Comparison of ENCODE assay signal across 2 cellular contexts in the genomic region with DNA sequence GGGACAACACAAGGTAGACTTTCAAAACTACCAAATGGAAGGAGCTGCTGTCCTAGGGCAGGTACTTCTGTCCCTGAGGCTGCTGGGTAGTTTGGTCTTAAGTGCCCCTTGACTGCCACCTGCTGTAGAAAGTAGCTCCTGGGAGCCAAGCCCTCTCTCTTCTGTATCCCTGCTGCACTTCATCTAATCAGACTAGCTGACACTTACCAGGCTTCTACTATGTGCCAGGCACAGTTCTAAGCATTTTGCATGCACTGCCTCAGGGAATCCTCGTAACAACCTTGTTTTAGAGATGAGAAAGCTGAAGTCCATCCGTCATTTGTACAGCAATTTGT.
TF ChIP-seq lines count a peak whose summit lies in the region.

No MANE protein-coding gene starts in this region.

TF ChIP-seq in HEK293, 187 proteins besides CTCF, POLR2A, EP300 and RAD21:
- TF ChIP-seq ZNF169 (tag by site-specific recombination; IDR thresholded peaks at IDR 0.05): no peak
- TF ChIP-seq, protein P1, sequence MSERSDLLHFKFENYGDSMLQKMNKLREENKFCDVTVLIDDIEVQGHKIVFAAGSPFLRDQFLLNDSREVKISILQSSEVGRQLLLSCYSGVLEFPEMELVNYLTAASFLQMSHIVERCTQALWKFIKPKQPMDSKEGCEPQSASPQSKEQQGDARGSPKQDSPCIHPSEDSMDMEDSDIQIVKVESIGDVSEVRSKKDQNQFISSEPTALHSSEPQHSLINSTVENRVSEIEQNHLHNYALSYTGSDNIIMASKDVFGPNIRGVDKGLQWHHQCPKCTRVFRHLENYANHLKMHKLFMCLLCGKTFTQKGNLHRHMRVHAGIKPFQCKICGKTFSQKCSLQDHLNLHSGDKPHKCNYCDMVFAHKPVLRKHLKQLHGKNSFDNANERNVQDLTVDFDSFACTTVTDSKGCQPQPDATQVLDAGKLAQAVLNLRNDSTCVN (tag by site-specific recombination; optimal IDR thresholded peaks at IDR 0.05): no peak
- TF ChIP-seq, protein P2, sequence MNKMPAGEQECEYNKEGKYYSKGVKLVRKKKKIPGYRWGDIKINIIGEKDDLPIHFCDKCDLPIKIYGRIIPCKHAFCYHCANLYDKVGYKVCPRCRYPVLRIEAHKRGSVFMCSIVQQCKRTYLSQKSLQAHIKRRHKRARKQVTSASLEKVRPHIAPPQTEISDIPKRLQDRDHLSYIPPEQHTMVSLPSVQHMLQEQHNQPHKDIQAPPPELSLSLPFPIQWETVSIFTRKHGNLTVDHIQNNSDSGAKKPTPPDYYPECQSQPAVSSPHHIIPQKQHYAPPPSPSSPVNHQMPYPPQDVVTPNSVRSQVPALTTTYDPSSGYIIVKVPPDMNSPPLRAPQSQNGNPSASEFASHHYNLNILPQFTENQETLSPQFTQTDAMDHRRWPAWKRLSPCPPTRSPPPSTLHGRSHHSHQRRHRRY (tag by site-specific recombination; IDR thresholded peaks at IDR 0.05): no peak
- no peak for TF ChIP-seq ZNF530 (tag by site-specific recombination; IDR thresholded peaks at IDR 0.05; ENCODE audit: low read depth)
- no peak for TF ChIP-seq ZNF292 (tag by site-specific recombination; IDR thresholded peaks at IDR 0.05; ENCODE audit: borderline replicate concordance, low read depth)
- TF ChIP-seq ZNF324 (tag by site-specific recombination; IDR thresholded peaks at IDR 0.05): no peak
- no peak for TF ChIP-seq ZNF184 (tag by site-specific recombination; IDR thresholded peaks at IDR 0.05)
- TF ChIP-seq SETDB1 (IDR thresholded peaks at IDR 0.05; ENCODE audit: insufficient read length, low read length): no peak
- TF ChIP-seq ZNF76 (tag by site-specific recombination; IDR thresholded peaks at IDR 0.05; ENCODE audit: borderline replicate concordance, low read depth): peak; percentile 37; the same call in 1 of the 2 replicates
- TF ChIP-seq ZNF335 (tag by site-specific recombination; conservative IDR thresholded peaks at IDR 0.05): 0 out of 2 replicates have a peak, but pooled peaks have one; percentile 3
- no peak for TF ChIP-seq IKZF3 (tag by site-specific recombination; IDR thresholded peaks at IDR 0.05)
- TF ChIP-seq ZNF654 (tag by site-specific recombination; IDR thresholded peaks at IDR 0.05; ENCODE audit: low read depth): peak; percentile 57
- no peak for TF ChIP-seq ZNF623 (tag by site-specific recombination; IDR thresholded peaks at IDR 0.05)

TF ChIP-seq in GM12878, 131 proteins besides CTCF, POLR2A, EP300 and RAD21:
- TF ChIP-seq SMC3 (IDR thresholded peaks at IDR 0.05; ENCODE audit: borderline replicate concordance, low read length) (peak; percentile 37; the same call in 1 of the 2 replicates), ESRRA (IDR thresholded peaks at IDR 0.05; ENCODE audit: low read length) (no peak), NR2C2 (IDR thresholded peaks at IDR 0.05; ENCODE audit: borderline replicate concordance, control insufficient read depth, insufficient read length, low read depth) (no peak)
